Comparison of ENCODE assay signal across 10 cellular contexts in the genomic region with DNA sequence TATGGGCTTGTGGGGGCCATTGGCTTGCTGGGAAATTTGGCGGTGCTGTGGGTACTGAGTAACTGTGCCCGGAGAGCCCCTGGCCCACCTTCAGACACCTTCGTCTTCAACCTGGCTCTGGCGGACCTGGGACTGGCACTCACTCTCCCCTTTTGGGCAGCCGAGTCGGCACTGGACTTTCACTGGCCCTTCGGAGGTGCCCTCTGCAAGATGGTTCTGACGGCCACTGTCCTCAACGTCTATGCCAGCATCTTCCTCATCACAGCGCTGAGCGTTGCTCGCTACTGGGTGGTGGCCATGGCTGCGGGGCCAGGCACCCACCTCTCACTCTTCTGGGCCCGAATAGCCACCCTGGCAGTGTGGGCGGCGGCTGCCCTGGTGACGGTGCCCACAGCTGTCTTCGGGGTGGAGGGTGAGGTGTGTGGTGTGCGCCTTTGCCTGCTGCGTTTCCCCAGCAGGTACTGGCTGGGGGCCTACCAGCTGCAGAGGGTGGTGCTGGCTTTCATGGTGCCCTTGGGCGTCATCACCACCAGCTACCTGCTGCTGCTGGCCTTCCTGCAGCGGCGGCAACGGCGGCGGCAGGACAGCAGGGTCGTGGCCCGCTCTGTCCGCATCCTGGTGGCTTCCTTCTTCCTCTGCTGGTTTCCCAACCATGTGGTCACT. TPM values are rescaled to one million over a fixed set of nuclear protein-coding genes. Genes with fewer than 3 reads are reported as not detected.
A peak's percentile ranks its signal among the peaks of the same experiment; 100 is the strongest.
DNase-seq lines count a peak whose midpoint lies in the region; ATAC-seq and TF ChIP-seq lines count a peak whose summit lies in the region.
"Had no signal": no experiment of that assay in that cellular context is flagged by ENCODE, and none has a peak within 500 bp of the region (broad histone marks: within the 10 kb centered on the region; RNA-seq: fewer than 3 reads in every experiment).

No MANE protein-coding gene starts in this region.

- peaks cover 46% of the 10 kb centered on the region for H3K4me1 ChIP-seq in CD4-positive, CD25-positive, alpha-beta regulatory T cell (ENCODE audit: control insufficient read depth, insufficient read depth, low read length, poor library complexity, severe bottlenecking)
- H3K4me1 ChIP-seq in Loucy (ENCODE audit: insufficient read depth, low read length, poor library complexity, severe bottlenecking) (peaks cover 33% of the 10 kb centered on the region), mammary epithelial cell (ENCODE audit: insufficient read depth, low read length) (peaks cover 40% of the 10 kb centered on the region), neuronal stem cell (ENCODE audit: control insufficient read depth in 2 of 2, insufficient read depth in 1 of 2, low read depth in 1 of 2, low read length in 2 of 2) (peaks cover 5 to 14% of the 10 kb centered on the region in 2 donors), H9 (ENCODE audit: insufficient read depth, low read length) (no peaks in the 10 kb centered on the region)

- H3K56ac ChIP-seq in H9 (ENCODE audit: insufficient read length, low read depth, low read length), result no peak overlapping the region

- H3K27ac ChIP-seq in CD4-positive, CD25-positive, alpha-beta regulatory T cell (ENCODE audit: insufficient read depth, low read length, poor library complexity, severe bottlenecking), result no peak overlapping the region
- H3K27ac ChIP-seq in mammary epithelial cell (ENCODE audit: insufficient read depth, low read depth, low read length) (peak overlapping the region; percentile 52), neuronal stem cell (replicated peaks; ENCODE audit: low read length) (no peak overlapping the region), H9 (ENCODE audit: insufficient read length, low read depth, low read length) (no peak overlapping the region)

- H4K8ac ChIP-seq in neuronal stem cell (ENCODE audit: low read depth, low read length) (peak overlapping the region; percentile 45), H9 (replicated peaks; ENCODE audit: insufficient read length, low read depth, low read length) (no peak overlapping the region)

- peaks cover 4% of the 10 kb centered on the region for H3K36me3 ChIP-seq in CD4-positive, CD25-positive, alpha-beta regulatory T cell (ENCODE audit: control insufficient read depth, insufficient read depth, low read length)
- H3K36me3 ChIP-seq in Loucy (ENCODE audit: insufficient read depth, low read length) (peaks cover 10% of the 10 kb centered on the region; the same call in 1 of the 2 replicates), mammary epithelial cell (ENCODE audit: insufficient read depth, low read length) (peaks cover 2% of the 10 kb centered on the region), neuronal stem cell (replicated peaks in 1 of 2; ENCODE audit: control insufficient read depth in 2 of 2, insufficient read depth in 2 of 2, low read length in 2 of 2) (peaks cover 4 to 12% of the 10 kb centered on the region in 2 donors)

- 63% methylated on average over 14 of the region's 29 CpGs for WGBS in mammary epithelial cell (ENCODE audit: low coverage, missing lambda C conversion rate)
- WGBS in neuronal stem cell (ENCODE audit: extremely low coverage in 2 of 2, insufficient read length in 2 of 2, insufficient replicate concordance in 1 of 2), 2 donors, result no CpG with 5 or more reads among the region's 29 CpGs
- WGBS in H9 (ENCODE audit: extremely low coverage, insufficient read length, low lambda C conversion rate), result no CpG with 5 or more reads among the region's 29 CpGs

- dilution Hi-C loops in mammary epithelial cell (cut with HindIII; ENCODE audit: low sequenced_read_pairs), result loop anchor here (5.0 kb wide), 1 partner anchor 115 kb away; no protein-coding TSS in a partner anchor

- H3K23ac ChIP-seq in neuronal stem cell (ENCODE audit: low read depth, low read length, poor library complexity) (peak overlapping the region; percentile 70), H9 (ENCODE audit: insufficient read length, low read depth, low read length) (no peak overlapping the region)

- no peaks in the 10 kb centered on the region for H3K9me3 ChIP-seq in CD4-positive, CD25-positive, alpha-beta regulatory T cell (ENCODE audit: control insufficient read depth in 2 of 2, low read length in 2 of 2)
- H3K9me3 ChIP-seq in Loucy (ENCODE audit: insufficient read depth, low read depth, low read length), result no peaks in the 10 kb centered on the region
- no peaks in the 10 kb centered on the region for H3K9me3 ChIP-seq in mammary epithelial cell (replicated peaks; ENCODE audit: insufficient read depth, low read length)
- H3K9me3 ChIP-seq in neuronal stem cell (replicated peaks in 1 of 2; ENCODE audit: control insufficient read depth in 2 of 2, insufficient read depth in 1 of 2, low read depth in 1 of 2, low read length in 2 of 2), result no peaks in the 10 kb centered on the region
- no peaks in the 10 kb centered on the region for H3K9me3 ChIP-seq in H9 (ENCODE audit: control insufficient read depth, low read depth, low read length)

- no peak overlapping the region for H4K5ac ChIP-seq in H9 (ENCODE audit: insufficient read length, low read depth, low read length)

- no peak overlapping the region for H2BK5ac ChIP-seq in neuronal stem cell (ENCODE audit: low read length)
- no peak overlapping the region for H2BK5ac ChIP-seq in H9 (ENCODE audit: insufficient read length, low read length)

- H3K4ac ChIP-seq in neuronal stem cell (ENCODE audit: low read length), result no peak overlapping the region
- no peak overlapping the region for H3K4ac ChIP-seq in H9 (ENCODE audit: low read depth, low read length)

- peak overlapping the region; percentile 64 for H3K9ac ChIP-seq in Loucy (ENCODE audit: low read depth, low read length, poor library complexity, severe bottlenecking)
- no peak overlapping the region for H3K9ac ChIP-seq in mammary epithelial cell (ENCODE audit: insufficient read depth, low read length)
- peak overlapping the region; percentile 18 for H3K9ac ChIP-seq in neuronal stem cell (ENCODE audit: low read depth, low read length, poor library complexity)
- no peak overlapping the region for H3K9ac ChIP-seq in H9 (ENCODE audit: extremely low read depth, insufficient read length, low read length)

- no peaks in the 10 kb centered on the region for H3K9me3 Mint-ChIP-seq in CD4-positive, CD25-positive, alpha-beta regulatory T cell
- no peaks in the 10 kb centered on the region for H3K9me3 Mint-ChIP-seq in H9

- H2BK120ac ChIP-seq in neuronal stem cell (ENCODE audit: low read depth, low read length), result no peak overlapping the region
- no peak overlapping the region for H2BK120ac ChIP-seq in H9 (ENCODE audit: low read depth, low read length, poor library complexity, severe bottlenecking)

- H3K4me2 ChIP-seq in Loucy (ENCODE audit: low read depth, low read length, poor library complexity, severe bottlenecking), result peak overlapping the region; percentile 70
- H3K4me2 ChIP-seq in mammary epithelial cell (ENCODE audit: insufficient read depth, low read depth, low read length), result peak overlapping the region; percentile 42
- no peak overlapping the region for H3K4me2 ChIP-seq in neuronal stem cell (ENCODE audit: insufficient read depth, low read length, poor library complexity, severe bottlenecking)
- no peak overlapping the region for H3K4me2 ChIP-seq in H9 (ENCODE audit: insufficient read depth, insufficient read length, low read length)

- no peaks in the 10 kb centered on the region for H3K9me2 ChIP-seq in Loucy (replicated peaks; ENCODE audit: low read depth, low read length)

- H3K79me1 ChIP-seq in neuronal stem cell (ENCODE audit: low read depth, low read length) (no peaks in the 10 kb centered on the region), H9 (ENCODE audit: insufficient read depth, low read depth, low read length, poor library complexity, severe bottlenecking) (no peaks in the 10 kb centered on the region)

- H2BK15ac ChIP-seq in neuronal stem cell (ENCODE audit: low read length) (no peak overlapping the region), H9 (ENCODE audit: low read depth, low read length) (no peak overlapping the region)

- H3K18ac ChIP-seq in neuronal stem cell (ENCODE audit: low read length) (no peak overlapping the region), H9 (ENCODE audit: insufficient read length, low read depth, low read length) (no peak overlapping the region)

- in situ Hi-C loops in mammary epithelial cell (cut with MboI; ENCODE audit: low sequenced_read_pairs in 2 of 2), result no loop called here

- H2AK5ac ChIP-seq in neuronal stem cell (ENCODE audit: low read depth, low read length) (no peak overlapping the region), H9 (ENCODE audit: insufficient read length, low read length) (no peak overlapping the region)

- H3T11ph ChIP-seq in H9 (ENCODE audit: low read length), result no peak overlapping the region

- no peak overlapping the region for H2BK12ac ChIP-seq in neuronal stem cell (ENCODE audit: low read length)
- no peak overlapping the region for H2BK12ac ChIP-seq in H9 (ENCODE audit: insufficient read length, low read depth, low read length)

- no peaks in the 10 kb centered on the region for H3K27me3 Mint-ChIP-seq in CD4-positive, CD25-positive, alpha-beta regulatory T cell
- H3K27me3 Mint-ChIP-seq in H9 (ENCODE audit: low read depth), result no peaks in the 10 kb centered on the region; the same call in none of the 2 replicates

- TF ChIP-seq CTCF in Loucy (conservative IDR thresholded peaks at IDR 0.05; ENCODE audit: low read length) (no peak), mammary epithelial cell (conservative IDR thresholded peaks at IDR 0.05 in 1 of 2, IDR thresholded peaks at IDR 0.05 in 1 of 2; ENCODE audit: extremely low read depth in 1 of 2, insufficient read depth in 1 of 2, low read depth in 1 of 2, low read length in 2 of 2) (no peak), H9 (conservative IDR thresholded peaks at IDR 0.05) (no peak)

- no peaks in the 10 kb centered on the region for H3K79me2 ChIP-seq in Loucy (ENCODE audit: insufficient read depth, low read length)
- H3K79me2 ChIP-seq in mammary epithelial cell (ENCODE audit: insufficient read depth, low read length), result no peaks in the 10 kb centered on the region
- no peaks in the 10 kb centered on the region for H3K79me2 ChIP-seq in H9 (ENCODE audit: insufficient read depth, low read length)

- no peak overlapping the region for H3K14ac ChIP-seq in neuronal stem cell (ENCODE audit: low read length)
- H3K14ac ChIP-seq in H9 (ENCODE audit: insufficient read depth, low read length), result no peak overlapping the region

- H3K4me3 ChIP-seq in CD4-positive, CD25-positive, alpha-beta regulatory T cell (ENCODE audit: low read depth, low read length), result no peak overlapping the region
- H3K4me3 ChIP-seq in Loucy (ENCODE audit: low read length, poor library complexity, severe bottlenecking) (no peak overlapping the region), mammary epithelial cell (replicated peaks in 1 of 3; ENCODE audit: insufficient read depth in 1 of 3, low read depth in 2 of 3, low read length in 3 of 3) (no peak overlapping the region), neuronal stem cell (ENCODE audit: low read length in 2 of 2) (no peak overlapping the region)

- ATAC-seq in CD4-positive, CD25-positive, alpha-beta regulatory T cell (ENCODE audit: low read depth in 2 of 2), result no peak

- H3K4me3 Mint-ChIP-seq in CD4-positive, CD25-positive, alpha-beta regulatory T cell, result peak overlapping the region in 1 of 4 donors; percentile 46
- no peak overlapping the region for H3K4me3 Mint-ChIP-seq in H9

- H4K91ac ChIP-seq in neuronal stem cell (ENCODE audit: low read depth, low read length, poor library complexity) (no peak overlapping the region), H9 (ENCODE audit: insufficient read length, low read depth, low read length) (no peak overlapping the region)

- CTCF ChIA-PET in mammary epithelial cell (lab: Charles Lee; ENCODE audit: low non-redundant PET), result no interaction called here

- no peaks in the 10 kb centered on the region for H3K23me2 ChIP-seq in H9 (ENCODE audit: insufficient read length, low read depth, low read length, poor library complexity, severe bottlenecking)

- intact Hi-C loops in mammary epithelial cell (cut with micrococcal nuclease), result loop anchor here (2.0 kb wide), 1 partner anchor 21 kb away; no protein-coding TSS in a partner anchor

- DNase-seq in CD4-positive, CD25-positive, alpha-beta regulatory T cell, result no peak
- no peak for DNase-seq in mammary epithelial cell
- no peak for DNase-seq in neuronal stem cell (ENCODE audit: low spot score)
- DNase-seq in NCI-H2171 treated with DMSO at 0.1 percent for 48 hours (lab: John Stamatoyannopoulos, UW), result no peak
- DNase-seq in H9, result no peak
- DNase-seq in NCI-H774 (lab: John Stamatoyannopoulos, UW), result no peak
- DNase-seq in HuH-7 (ENCODE audit: low spot score), result no peak

- no TSS peak for BruUV-seq in mammary epithelial cell (replicated peaks; lab: Mats Ljungman, UMichigan)

- H4K20me1 ChIP-seq in Loucy (ENCODE audit: insufficient read depth, low read length, poor library complexity, severe bottlenecking), result no peaks in the 10 kb centered on the region
- H4K20me1 ChIP-seq in mammary epithelial cell (ENCODE audit: insufficient read depth, low read length), result no peaks in the 10 kb centered on the region
- H4K20me1 ChIP-seq in H9 (ENCODE audit: control insufficient read depth, insufficient read depth, insufficient read length), result no peaks in the 10 kb centered on the region

- H3K27ac Mint-ChIP-seq in CD4-positive, CD25-positive, alpha-beta regulatory T cell, result peak overlapping the region in 2 of 3 donors; percentile 20 to 32
- H3K27ac Mint-ChIP-seq in H9, result no peak overlapping the region

- H2AFZ ChIP-seq in Loucy (ENCODE audit: low read length) (no peak overlapping the region), mammary epithelial cell (ENCODE audit: low read depth, low read length) (no peak overlapping the region), neuronal stem cell (ENCODE audit: low read length) (no peak overlapping the region), H9 (ENCODE audit: low read length) (no peak overlapping the region)

- H3K36me3 Mint-ChIP-seq in CD4-positive, CD25-positive, alpha-beta regulatory T cell, result peaks cover 9% of the 10 kb centered on the region
- H3K36me3 Mint-ChIP-seq in H9 (ENCODE audit: insufficient read depth in 1 of 3, low read depth in 3 of 3), result peaks cover 5 to 17% (median 7%) of the 10 kb centered on the region in 3 experiments; a peak in 5 of 7 replicates

- H3F3A ChIP-seq in Loucy (ENCODE audit: low read depth), result 0 out of 2 replicates have a peak, but pooled peaks cover 4% of the 10 kb centered on the region

- H3K4me1 Mint-ChIP-seq in CD4-positive, CD25-positive, alpha-beta regulatory T cell, result peaks cover 20 to 67% (median 47%) of the 10 kb centered on the region in 4 donors
- peaks cover 27 to 31% of the 10 kb centered on the region in 2 experiments for H3K4me1 Mint-ChIP-seq in H9

- H3K27me3 ChIP-seq in CD4-positive, CD25-positive, alpha-beta regulatory T cell (ENCODE audit: control insufficient read depth, insufficient read depth, low read length), result no peaks in the 10 kb centered on the region
- no peaks in the 10 kb centered on the region for H3K27me3 ChIP-seq in Loucy (ENCODE audit: insufficient read depth, low read length, poor library complexity, severe bottlenecking)
- H3K27me3 ChIP-seq in mammary epithelial cell (ENCODE audit: insufficient read depth, low read length), result no peaks in the 10 kb centered on the region
- H3K27me3 ChIP-seq in neuronal stem cell (ENCODE audit: control insufficient read depth in 3 of 3, insufficient read depth in 3 of 3, low read depth in 1 of 3, low read length in 3 of 3), result no peaks in the 10 kb centered on the region
- H3K27me3 ChIP-seq in H9 (ENCODE audit: insufficient read depth, low read length), result no peaks in the 10 kb centered on the region

- H2BK20ac ChIP-seq in H9 (ENCODE audit: low read depth, low read length, poor library complexity, severe bottlenecking), result no peak overlapping the region

RNA-seq across cellular contexts. Expression of a gene that starts 0.5 kb away (rescaled TPM):
- not detected for total RNA-seq in CD4-positive, CD25-positive, alpha-beta regulatory T cell
- polyA plus RNA-seq in CD4-positive, CD25-positive, alpha-beta regulatory T cell, result 1 to 10 TPM in 1 of 4 donors, under 1 TPM in 1, not detected in 2; 0.32 to 1.4 TPM
- total RNA-seq in mammary epithelial cell (not detected), H9 (2021) (not detected in 2 replicates)
- polyA plus RNA-seq in mammary epithelial cell, result 0.07 TPM
- not detected for polyA minus RNA-seq in mammary epithelial cell
- polyA plus RNA-seq in neuronal stem cell (2013, experiment 1 of 2), result not detected
- not detected for polyA plus RNA-seq in neuronal stem cell (2013, experiment 2 of 2)
- total RNA-seq: frontal cortex; T-helper 1 cell treated with Interleukin-12 subunit alpha and Interleukin-12 subunit beta and Interleukin-4 antibody, amounts not matched to agents 30 ng/mL and 1 ng/mL, for 36 hours had no signal

RNA-seq across cellular contexts. Expression of a gene that starts 7.8 kb away (rescaled TPM):
- 60.1 TPM for total RNA-seq in CD4-positive, CD25-positive, alpha-beta regulatory T cell
- polyA plus RNA-seq in CD4-positive, CD25-positive, alpha-beta regulatory T cell, result 10 to 100 TPM in 1 of 4 donors, 1 to 10 TPM in 3; 7.4 to 10.8 (median 8.3) TPM
- total RNA-seq in mammary epithelial cell (10 to 100 TPM; 35.3 to 56.5 TPM), H9 (2021) (57.6 and 57.7 TPM in 2 replicates)
- 28.9 TPM for polyA plus RNA-seq in mammary epithelial cell
- 41.3 TPM for polyA minus RNA-seq in mammary epithelial cell
- polyA plus RNA-seq in neuronal stem cell (2013, experiment 1 of 2), result 41.1 TPM
- polyA plus RNA-seq in neuronal stem cell (2013, experiment 2 of 2), result 42.2 TPM

RNA-seq across cellular contexts. Expression of a gene that starts 30.8 kb away (rescaled TPM):
- total RNA-seq in CD4-positive, CD25-positive, alpha-beta regulatory T cell, result 55.8 TPM
- polyA plus RNA-seq in CD4-positive, CD25-positive, alpha-beta regulatory T cell, result 10 to 100 TPM; 25.0 to 32.1 (median 29.0) TPM
- total RNA-seq in mammary epithelial cell (10 to 100 TPM; 23.5 to 31.3 TPM), H9 (2021) (26.4 and 27.4 TPM in 2 replicates)
- 22.1 TPM for polyA plus RNA-seq in mammary epithelial cell
- 30.6 TPM for polyA minus RNA-seq in mammary epithelial cell
- polyA plus RNA-seq in neuronal stem cell (2013, experiment 1 of 2), result 22.1 TPM
- polyA plus RNA-seq in neuronal stem cell (2013, experiment 2 of 2), result 22.2 TPM

RNA-seq across cellular contexts. Expression of a gene that starts 36.4 kb away (rescaled TPM):
- total RNA-seq in CD4-positive, CD25-positive, alpha-beta regulatory T cell, result 108 TPM
- 10 to 100 TPM; 16.1 to 19.2 (median 16.3) TPM for polyA plus RNA-seq in CD4-positive, CD25-positive, alpha-beta regulatory T cell
- 100 to 1,000 TPM in 1 of 2 donors, 10 to 100 TPM in 1; 79.4 to 161 TPM for total RNA-seq in mammary epithelial cell
- polyA plus RNA-seq in mammary epithelial cell, result 69.9 TPM
- 60.4 TPM for polyA minus RNA-seq in mammary epithelial cell
- 55.4 TPM for polyA plus RNA-seq in neuronal stem cell (2013, experiment 1 of 2)
- 57.0 TPM for polyA plus RNA-seq in neuronal stem cell (2013, experiment 2 of 2)
- 103 and 111 TPM in 2 replicates for total RNA-seq in H9 (2021)

Comparison
In these comparisons a context has a peak if more than half of its experiments do, and no peak if none do; other contexts are left out.
1. H3K27ac Mint-ChIP-seq: peak in CD4-positive, CD25-positive, alpha-beta regulatory T cell (2 of 3); none in H9 (0 of 3).
2. H3K4me2 ChIP-seq: peak in Loucy (single experiment) and mammary epithelial cell (single experiment); none in neuronal stem cell (single experiment) and H9 (single experiment).
3. H3K9ac ChIP-seq: peak in Loucy (single experiment) and neuronal stem cell (single experiment); none in mammary epithelial cell (single experiment) and H9 (single experiment).